ENCODE assay signal across 14 cellular contexts in genomic region chr20:62117362-62117646, GRCh38. TPM values are rescaled to one million over a fixed set of nuclear protein-coding genes. Genes with fewer than 3 reads are reported as not detected.
DNase-seq lines count a peak whose midpoint lies in the region; ATAC-seq lines count a peak whose summit lies in the region.
"Had no signal": no experiment of that assay in that cellular context is flagged by ENCODE, and none has a peak within 500 bp of the region (broad histone marks: within the 10 kb centered on the region; RNA-seq: fewer than 3 reads in every experiment).

No MANE protein-coding gene starts in this region.

- H3K27me3 Mint-ChIP-seq in CD4-positive, CD25-positive, alpha-beta regulatory T cell, result peaks cover 7% of the 10 kb centered on the region

- DNase-seq in DMS 273 (lab: John Stamatoyannopoulos, UW; ENCODE audit: unreplicated experiment) (peak; percentile 40), DMS 273 treated with DMSO at 0.1 percent for 48 hours (lab: John Stamatoyannopoulos, UW) (no peak), NCI-H146 (lab: John Stamatoyannopoulos, UW) (peak; percentile 80), ecto neural progenitor cell (ENCODE audit: low spot score) (peak; percentile 67)
- DNase-seq in CD4-positive, CD25-positive, alpha-beta regulatory T cell, result no peak
- DNase-seq in NK-92 treated with Interleukin-12 subunit alpha and Interleukin-12 subunit beta, amount 100 ng/mL, for 24 hours (lab: John Stamatoyannopoulos, UW), result no peak
- DNase-seq: COR-L47, GOT3, NCI-H1436 treated with DMSO at 0.1 percent for 48 hours had no signal

- peak overlapping the region; percentile 79 to 92 (median 89) for H3K27ac Mint-ChIP-seq in CD4-positive, CD25-positive, alpha-beta regulatory T cell

- no peak for ATAC-seq in CD4-positive, CD25-positive, alpha-beta regulatory T cell (ENCODE audit: low read depth in 2 of 2)
- no peak for ATAC-seq in GM18867 (IDR thresholded peaks at IDR 0.05; ENCODE audit: unreplicated experiment)
- no peak for ATAC-seq in GM18519 (IDR thresholded peaks at IDR 0.05; ENCODE audit: low FRiP score, unreplicated experiment)
- ATAC-seq: Right ventricle myocardium inferior had no signal

- H3K36me3 Mint-ChIP-seq in CD4-positive, CD25-positive, alpha-beta regulatory T cell, result no peaks in the 10 kb centered on the region

- peak overlapping the region; percentile 23 for H3K4me3 ChIP-seq in CD4-positive, CD25-positive, alpha-beta regulatory T cell (ENCODE audit: low read depth, low read length)
- H3K4me3 ChIP-seq: tibial nerve had no signal

- H3K9me3 Mint-ChIP-seq in CD4-positive, CD25-positive, alpha-beta regulatory T cell, result peaks cover 0 to 11% (median 1%) of the 10 kb centered on the region in 7 donors

- peaks cover 11 to 27% of the 10 kb centered on the region in 2 experiments for H3K9me3 ChIP-seq in CD4-positive, CD25-positive, alpha-beta regulatory T cell (ENCODE audit: control insufficient read depth in 2 of 2, low read length in 2 of 2)

- peak overlapping the region; percentile 53 for H3K27ac ChIP-seq in CD4-positive, CD25-positive, alpha-beta regulatory T cell (ENCODE audit: insufficient read depth, low read length, poor library complexity, severe bottlenecking)
- H3K27ac ChIP-seq: 22Rv1, tibial nerve had no signal

- peaks cover 33% of the 10 kb centered on the region for H3K4me1 ChIP-seq in CD4-positive, CD25-positive, alpha-beta regulatory T cell (ENCODE audit: control insufficient read depth, insufficient read depth, low read length, poor library complexity, severe bottlenecking)

- H3K27me3 ChIP-seq in CD4-positive, CD25-positive, alpha-beta regulatory T cell (ENCODE audit: control insufficient read depth, insufficient read depth, low read length), result no peaks in the 10 kb centered on the region

- H3K36me3 ChIP-seq in CD4-positive, CD25-positive, alpha-beta regulatory T cell (ENCODE audit: control insufficient read depth, insufficient read depth, low read length), result no peaks in the 10 kb centered on the region

- H3K4me3 Mint-ChIP-seq in CD4-positive, CD25-positive, alpha-beta regulatory T cell, result peak overlapping the region; percentile 10 to 88 (median 74)

- peaks cover 4 to 40% (median 19%) of the 10 kb centered on the region in 4 donors for H3K4me1 Mint-ChIP-seq in CD4-positive, CD25-positive, alpha-beta regulatory T cell

RNA-seq across cellular contexts. Expression of gene LSM14B, which starts 5.0 kb away (rescaled TPM):
- 33.7 TPM for total RNA-seq in CD4-positive, CD25-positive, alpha-beta regulatory T cell
- 1 to 10 TPM in 2 of 4 donors, under 1 TPM in 2; 0.65 to 1.9 (median 1.0) TPM for polyA plus RNA-seq in CD4-positive, CD25-positive, alpha-beta regulatory T cell

RNA-seq across cellular contexts. Expression of gene PSMA7, which starts 25.9 kb away (rescaled TPM):
- 172 TPM for total RNA-seq in CD4-positive, CD25-positive, alpha-beta regulatory T cell
- 100 to 1,000 TPM; 512 to 670 (median 608) TPM for polyA plus RNA-seq in CD4-positive, CD25-positive, alpha-beta regulatory T cell

RNA-seq across cellular contexts. Expression of gene SS18L1, which starts 26.3 kb away (rescaled TPM):
- total RNA-seq in CD4-positive, CD25-positive, alpha-beta regulatory T cell, result 21.0 TPM
- under 1 TPM; 0.39 to 0.98 (median 0.73) TPM for polyA plus RNA-seq in CD4-positive, CD25-positive, alpha-beta regulatory T cell

RNA-seq across cellular contexts. Expression of gene TAF4, which starts 51.6 kb away (rescaled TPM):
- 20.4 TPM for total RNA-seq in CD4-positive, CD25-positive, alpha-beta regulatory T cell
- polyA plus RNA-seq in CD4-positive, CD25-positive, alpha-beta regulatory T cell, result 1 to 10 TPM in 1 of 4 donors, under 1 TPM in 3; 0.76 to 2.6 (median 0.87) TPM

Comparison
In these comparisons a context has a peak if more than half of its experiments do, and no peak if none do; other contexts are left out.
1. DNase-seq: peak in DMS 273 (single experiment), NCI-H146 (single experiment) and ecto neural progenitor cell (single experiment); none in DMS 273 treated with DMSO at 0.1 percent for 48 hours (single experiment), CD4-positive, CD25-positive, alpha-beta regulatory T cell (0 of 3) and NK-92 treated with Interleukin-12 subunit alpha and Interleukin-12 subunit beta, amount 100 ng/mL, for 24 hours (single experiment).